9 cellular contexts compared by ENCODE assay signal in the genomic region with DNA sequence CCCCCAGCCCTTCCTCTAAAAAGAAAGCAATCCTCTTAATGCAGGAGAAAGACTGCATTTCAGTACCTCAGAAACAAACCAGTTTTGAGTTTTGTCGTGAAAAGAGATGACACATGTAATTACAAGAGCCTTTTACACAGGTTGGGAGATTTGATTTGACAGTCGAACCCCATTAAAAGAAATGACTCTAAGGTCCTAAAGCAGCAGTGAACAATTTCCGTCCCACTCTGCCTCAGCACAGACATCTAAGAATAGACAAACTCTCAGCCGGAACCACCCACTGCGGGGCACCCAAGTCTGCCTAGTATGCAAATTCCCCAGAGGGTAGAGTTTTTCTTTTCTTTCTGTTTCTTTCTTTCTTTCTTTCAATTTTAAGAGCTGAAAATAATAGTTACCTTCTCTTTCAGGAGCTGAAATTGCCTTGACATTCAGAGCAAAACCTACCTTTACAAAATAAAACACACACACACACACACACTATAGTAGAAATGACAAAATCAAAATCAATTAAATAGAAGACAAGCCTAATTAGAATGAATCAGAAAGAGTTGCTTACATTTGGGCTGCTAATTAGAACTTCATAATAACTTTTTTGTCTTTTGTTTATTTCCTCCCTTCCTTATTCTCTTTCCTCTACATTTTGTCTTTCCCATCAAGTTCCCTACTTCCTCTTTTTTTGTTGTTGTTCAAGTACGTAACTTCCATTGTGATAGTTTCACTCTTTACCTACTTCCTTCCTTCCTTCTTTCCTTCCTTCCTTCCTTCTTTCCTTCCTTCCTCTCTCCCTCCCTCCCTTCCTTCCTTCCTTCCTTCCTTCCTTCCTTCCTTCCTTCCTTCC.
A peak's percentile ranks its signal among the peaks of the same experiment; 100 is the strongest.
DNase-seq lines count a peak whose midpoint lies in the region; ATAC-seq and TF ChIP-seq lines count a peak whose summit lies in the region.
"Had no signal": no experiment of that assay in that cellular context is flagged by ENCODE, and none has a peak within 500 bp of the region (broad histone marks: within the 10 kb centered on the region; RNA-seq: fewer than 3 reads in every experiment).

No MANE protein-coding gene starts in this region.

- H3K27ac Mint-ChIP-seq in IgD-negative memory B cell (peak overlapping the region; percentile 93 to 99 (median 94)), glutamatergic neuron (ENCODE audit: unreplicated experiment) (peak overlapping the region; percentile 18), T-cell (peak overlapping the region in 1 of 2 donors; percentile 55)

- no peak overlapping the region for H4K8ac ChIP-seq in trophoblast cell (ENCODE audit: low read depth, low read length)

- H3K36me3 ChIP-seq in trophoblast cell (ENCODE audit: control insufficient read depth in 1 of 2, insufficient read depth in 2 of 2, low read length in 2 of 2): no peaks in the 10 kb centered on the region
- H3K36me3 ChIP-seq in MG63: peaks cover 18% of the 10 kb centered on the region

- peak; percentile 98 for ATAC-seq in GM18502 (IDR thresholded peaks at IDR 0.05; ENCODE audit: poor library complexity, unreplicated experiment)
- peak; percentile 97 for ATAC-seq in GM21723 (IDR thresholded peaks at IDR 0.05; ENCODE audit: unreplicated experiment)
- no peak for ATAC-seq in T-cell (replicated peaks in 1 of 4)

- no peak overlapping the region for H3K14ac ChIP-seq in trophoblast cell (ENCODE audit: low read length)

- no peaks in the 10 kb centered on the region for H3K79me2 ChIP-seq in trophoblast cell (ENCODE audit: control insufficient read depth, insufficient read depth, low read length, poor library complexity)

- H2BK5ac ChIP-seq in trophoblast cell (ENCODE audit: low read depth, low read length, poor library complexity): no peak overlapping the region

- no peak overlapping the region for H2AFZ ChIP-seq in trophoblast cell (ENCODE audit: insufficient read depth, low read length, poor library complexity)

- no peak overlapping the region for H3K27ac ChIP-seq in trophoblast cell (ENCODE audit: low read depth, low read length)
- H3K27ac ChIP-seq: skin epidermis had no signal

- no peak for TF ChIP-seq CTCF in glutamatergic neuron (IDR thresholded peaks at IDR 0.05; ENCODE audit: partially characterized antibody, unreplicated experiment)

- H4K91ac ChIP-seq in trophoblast cell (ENCODE audit: low read depth, low read length): no peak overlapping the region

- H3K4me1 Mint-ChIP-seq in IgD-negative memory B cell (peaks cover 36 to 48% (median 47%) of the 10 kb centered on the region in 3 donors), glutamatergic neuron (ENCODE audit: low read depth, unreplicated experiment) (peaks cover 9% of the 10 kb centered on the region), T-cell (peaks cover 0 to 2% (median 2%) of the 10 kb centered on the region in 3 donors)

- H3K27me3 ChIP-seq in trophoblast cell (ENCODE audit: insufficient read depth, low read length) (no peaks in the 10 kb centered on the region), MG63 (no peaks in the 10 kb centered on the region)

- H2BK12ac ChIP-seq in trophoblast cell (ENCODE audit: low read length): no peak overlapping the region

- no peaks in the 10 kb centered on the region for H3K4me1 ChIP-seq in trophoblast cell (ENCODE audit: control insufficient read depth in 1 of 2, insufficient read depth in 2 of 2, low read length in 2 of 2)

- no peaks in the 10 kb centered on the region for H3K79me1 ChIP-seq in trophoblast cell (ENCODE audit: low read length)

- no peak overlapping the region for H3K9ac ChIP-seq in trophoblast cell (ENCODE audit: low read length)

- H2BK120ac ChIP-seq in trophoblast cell (ENCODE audit: insufficient read depth, low read length, poor library complexity): no peak overlapping the region

- CTCF ChIA-PET in T-cell (lab: Charles Lee): interaction anchor here in 1 of 2 donors (0.5 to 0.6 kb wide), 2 partner anchors 32 to 1946 kb away, joined by 3 read pairs; no protein-coding TSS in a partner anchor

- WGBS in trophoblast cell (ENCODE audit: extremely low coverage, insufficient coverage, insufficient read length): no CpG with 5 or more reads among the region's 6 CpGs

- H3K9me3 Mint-ChIP-seq in IgD-negative memory B cell (no peaks in the 10 kb centered on the region), glutamatergic neuron (ENCODE audit: unreplicated experiment) (peaks cover 33% of the 10 kb centered on the region), T-cell (peaks cover 3 to 13% (median 9%) of the 10 kb centered on the region in 3 donors)

- H3K27me3 Mint-ChIP-seq in IgD-negative memory B cell (no peaks in the 10 kb centered on the region), glutamatergic neuron (ENCODE audit: unreplicated experiment) (peaks cover 23% of the 10 kb centered on the region), T-cell (no peaks in the 10 kb centered on the region)

- H3K4ac ChIP-seq in trophoblast cell (ENCODE audit: low read depth, low read length): no peak overlapping the region

- no peak overlapping the region for H2AK5ac ChIP-seq in trophoblast cell (ENCODE audit: low read length)

- H3K4me2 ChIP-seq in trophoblast cell (ENCODE audit: low read length): no peak overlapping the region

- no peak overlapping the region for H4K12ac ChIP-seq in trophoblast cell (ENCODE audit: low read depth, low read length)

- H3K4me3 ChIP-seq in trophoblast cell (ENCODE audit: low read depth, low read length) (no peak overlapping the region), MG63 (no peak overlapping the region)
- H3K4me3 ChIP-seq: skin epidermis had no signal

- no peak for DNase-seq in glutamatergic neuron
- DNase-seq in DMS53 (lab: John Stamatoyannopoulos, UW): no peak
- no peak for DNase-seq in trophoblast cell
- no peak for DNase-seq in MG63
- DNase-seq in T-cell: no peak

- POLR2A ChIA-PET in T-cell (lab: Charles Lee): no interaction called here

- H3K36me3 Mint-ChIP-seq in IgD-negative memory B cell (no peaks in the 10 kb centered on the region), glutamatergic neuron (ENCODE audit: unreplicated experiment) (peaks cover 3% of the 10 kb centered on the region), T-cell (no peaks in the 10 kb centered on the region)

- no peak overlapping the region for H3K23ac ChIP-seq in trophoblast cell (ENCODE audit: low read length)

- H3K4me3 Mint-ChIP-seq in IgD-negative memory B cell (peak overlapping the region; percentile 64 to 92 (median 82)), glutamatergic neuron (ENCODE audit: unreplicated experiment) (no peak overlapping the region), T-cell (no peak overlapping the region)

- H3K18ac ChIP-seq in trophoblast cell (ENCODE audit: low read length): no peak overlapping the region

- H3K9me3 ChIP-seq in trophoblast cell (ENCODE audit: insufficient read depth, low read depth, low read length) (no peaks in the 10 kb centered on the region), MG63 (no peaks in the 10 kb centered on the region)

Comparison
In these comparisons a context has a peak if more than half of its experiments do, and no peak if none do; other contexts are left out.
1. ATAC-seq: peak in GM18502 (single experiment) and GM21723 (single experiment); none in T-cell (0 of 4).
2. H3K4me3 Mint-ChIP-seq: peak in IgD-negative memory B cell (4 of 4); none in glutamatergic neuron (single experiment) and T-cell (0 of 3).